ENCODE assay signal across 1 cellular context in the genomic region with DNA sequence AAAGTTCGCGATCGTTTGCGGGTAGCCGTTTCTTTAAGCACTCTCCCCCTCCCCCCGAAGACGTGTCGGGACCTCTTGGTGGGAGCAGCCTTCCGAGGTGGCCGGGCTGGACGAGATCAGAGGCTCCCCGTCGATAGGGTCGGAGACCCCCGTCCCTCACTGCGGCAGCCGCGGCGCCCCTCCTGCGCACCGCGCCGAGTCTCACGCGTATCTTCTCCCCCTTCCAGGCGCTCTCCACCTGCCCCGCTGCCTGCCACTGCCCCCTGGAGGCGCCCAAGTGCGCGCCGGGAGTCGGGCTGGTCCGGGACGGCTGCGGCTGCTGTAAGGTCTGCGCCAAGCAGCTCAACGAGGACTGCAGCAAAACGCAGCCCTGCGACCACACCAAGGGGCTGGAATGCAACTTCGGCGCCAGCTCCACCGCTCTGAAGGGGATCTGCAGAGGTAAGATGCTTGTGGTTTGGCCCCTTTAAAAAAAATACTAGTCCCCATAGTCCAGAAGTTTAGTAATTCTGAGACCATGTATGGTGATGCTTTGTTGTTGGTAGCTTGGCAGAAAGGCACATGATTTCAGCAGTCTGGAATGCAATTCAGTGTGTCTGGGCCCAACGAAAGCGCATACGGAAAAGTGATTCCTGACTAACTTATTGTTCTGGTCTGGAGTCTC.
A peak's percentile ranks its signal among the peaks of the same experiment; 100 is the strongest.
TF ChIP-seq lines count a peak whose summit lies in the region.

No MANE protein-coding gene starts in this region.

TF ChIP-seq in HEK293, 187 proteins besides CTCF, POLR2A, EP300 and RAD21 (continued from another document):
- TF ChIP-seq, protein P1, sequence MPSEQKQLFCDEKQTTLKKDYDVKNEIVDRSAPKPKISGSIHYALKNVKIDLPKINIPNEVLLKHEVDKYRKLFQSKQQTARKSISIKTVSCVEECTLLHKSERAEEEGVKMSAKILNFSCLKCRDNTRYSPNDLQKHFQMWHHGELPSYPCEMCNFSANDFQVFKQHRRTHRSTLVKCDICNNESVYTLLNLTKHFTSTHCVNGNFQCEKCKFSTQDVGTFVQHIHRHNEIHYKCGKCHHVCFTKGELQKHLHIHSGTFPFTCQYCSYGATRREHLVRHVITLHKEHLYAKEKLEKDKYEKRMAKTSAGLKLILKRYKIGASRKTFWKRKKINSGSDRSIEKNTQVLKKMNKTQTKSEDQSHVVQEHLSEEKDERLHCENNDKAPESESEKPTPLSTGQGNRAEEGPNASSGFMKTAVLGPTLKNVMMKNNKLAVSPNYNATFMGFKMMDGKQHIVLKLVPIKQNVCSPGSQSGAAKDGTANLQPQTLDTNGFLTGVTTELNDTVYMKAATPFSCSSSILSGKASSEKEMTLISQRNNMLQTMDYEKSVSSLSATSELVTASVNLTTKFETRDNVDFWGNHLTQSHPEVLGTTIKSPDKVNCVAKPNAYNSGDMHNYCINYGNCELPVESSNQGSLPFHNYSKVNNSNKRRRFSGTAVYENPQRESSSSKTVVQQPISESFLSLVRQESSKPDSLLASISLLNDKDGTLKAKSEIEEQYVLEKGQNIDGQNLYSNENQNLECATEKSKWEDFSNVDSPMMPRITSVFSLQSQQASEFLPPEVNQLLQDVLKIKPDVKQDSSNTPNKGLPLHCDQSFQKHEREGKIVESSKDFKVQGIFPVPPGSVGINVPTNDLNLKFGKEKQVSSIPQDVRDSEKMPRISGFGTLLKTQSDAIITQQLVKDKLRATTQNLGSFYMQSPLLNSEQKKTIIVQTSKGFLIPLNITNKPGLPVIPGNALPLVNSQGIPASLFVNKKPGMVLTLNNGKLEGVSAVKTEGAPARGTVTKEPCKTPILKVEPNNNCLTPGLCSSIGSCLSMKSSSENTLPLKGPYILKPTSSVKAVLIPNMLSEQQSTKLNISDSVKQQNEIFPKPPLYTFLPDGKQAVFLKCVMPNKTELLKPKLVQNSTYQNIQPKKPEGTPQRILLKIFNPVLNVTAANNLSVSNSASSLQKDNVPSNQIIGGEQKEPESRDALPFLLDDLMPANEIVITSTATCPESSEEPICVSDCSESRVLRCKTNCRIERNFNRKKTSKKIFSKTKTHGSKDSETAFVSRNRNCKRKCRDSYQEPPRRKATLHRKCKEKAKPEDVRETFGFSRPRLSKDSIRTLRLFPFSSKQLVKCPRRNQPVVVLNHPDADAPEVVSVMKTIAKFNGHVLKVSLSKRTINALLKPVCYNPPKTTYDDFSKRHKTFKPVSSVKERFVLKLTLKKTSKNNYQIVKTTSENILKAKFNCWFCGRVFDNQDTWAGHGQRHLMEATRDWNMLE (tag by site-specific recombination; conservative IDR thresholded peaks at IDR 0.05; ENCODE audit: low read depth): no peak
- TF ChIP-seq SP2 (tag by site-specific recombination; IDR thresholded peaks at IDR 0.05) (no peak), ZBTB1 (tag by site-specific recombination; IDR thresholded peaks at IDR 0.05) (no peak; the same call in 1 of the 2 replicates), BCL6B (tag by site-specific recombination; IDR thresholded peaks at IDR 0.05) (no peak), PRDM1 (tag by site-specific recombination; IDR thresholded peaks at IDR 0.05) (peak; percentile 24; the same call in 1 of the 2 replicates), BCL11A (tag by site-specific recombination; IDR thresholded peaks at IDR 0.05; ENCODE audit: low read depth) (no peak), TCF7L2 (IDR thresholded peaks at IDR 0.05; ENCODE audit: borderline replicate concordance, low read depth, low read length) (no peak), ZNF501 (tag by site-specific recombination; IDR thresholded peaks at IDR 0.05) (peak; percentile 93; the same call in 1 of the 2 replicates), ZNF658 (tag by site-specific recombination; IDR thresholded peaks at IDR 0.05) (no peak)
